20 cellular contexts compared by ENCODE assay signal in genomic region chr7:44153948-44154335, GRCh38. TPM values are rescaled to one million over a fixed set of nuclear protein-coding genes. Genes with fewer than 3 reads are reported as not detected.
"Had no signal": no experiment of that assay in that cellular context is flagged by ENCODE, and none has a peak within 500 bp of the region (broad histone marks: within the 10 kb centered on the region; RNA-seq: fewer than 3 reads in every experiment).

No MANE protein-coding gene starts in this region.

- H3K27me3 ChIP-seq: dorsolateral prefrontal cortex, heart right ventricle, neural progenitor cell, tibial artery, upper lobe of left lung, uterus had no signal

- H3K4me3 ChIP-seq: dorsolateral prefrontal cortex, heart right ventricle, mucosa of descending colon, neural progenitor cell, tibial artery, upper lobe of left lung, uterus had no signal

- DNase-seq: cortex of kidney; effector CD8-positive, alpha-beta T cell; heart right ventricle; hypothalamus; mammary epithelial cell; mucosa of descending colon; occipital lobe; stimulated activated CD4-positive, alpha-beta T cell treated with anti-CD3 and anti-CD28 coated beads, Interleukin-4, amount 100 ng/mL, for 24 hours; upper lobe of left lung had no signal

- H3K36me3 ChIP-seq: heart right ventricle, neural progenitor cell, tibial artery, upper lobe of left lung, uterus had no signal

- ATAC-seq: esophagus mucosa; left lobe of liver; mucosa of descending colon; naive thymus-derived CD8-positive, alpha-beta T cell; stimulated activated memory B cell treated with anti-CD40 and anti-IgM and Interleukin-4, amounts not matched to agents 10 μg/mL and 1 μg/mL and 100 μg/mL, for 72 hours had no signal

RNA-seq across cellular contexts. Expression of gene MYL7, which starts 12.8 kb away (rescaled TPM):
- total RNA-seq: esophagus mucosa; fibroblast of lung; glomerular endothelial cell; left lobe of liver; lower leg skin; naive thymus-derived CD8-positive, alpha-beta T cell; occipital lobe; upper lobe of left lung; uterus had no signal

RNA-seq across cellular contexts. Expression of gene GCK, which starts 35.3 kb away (rescaled TPM):
- total RNA-seq: esophagus mucosa, mammary epithelial cell had no signal
